In the genomic region with DNA sequence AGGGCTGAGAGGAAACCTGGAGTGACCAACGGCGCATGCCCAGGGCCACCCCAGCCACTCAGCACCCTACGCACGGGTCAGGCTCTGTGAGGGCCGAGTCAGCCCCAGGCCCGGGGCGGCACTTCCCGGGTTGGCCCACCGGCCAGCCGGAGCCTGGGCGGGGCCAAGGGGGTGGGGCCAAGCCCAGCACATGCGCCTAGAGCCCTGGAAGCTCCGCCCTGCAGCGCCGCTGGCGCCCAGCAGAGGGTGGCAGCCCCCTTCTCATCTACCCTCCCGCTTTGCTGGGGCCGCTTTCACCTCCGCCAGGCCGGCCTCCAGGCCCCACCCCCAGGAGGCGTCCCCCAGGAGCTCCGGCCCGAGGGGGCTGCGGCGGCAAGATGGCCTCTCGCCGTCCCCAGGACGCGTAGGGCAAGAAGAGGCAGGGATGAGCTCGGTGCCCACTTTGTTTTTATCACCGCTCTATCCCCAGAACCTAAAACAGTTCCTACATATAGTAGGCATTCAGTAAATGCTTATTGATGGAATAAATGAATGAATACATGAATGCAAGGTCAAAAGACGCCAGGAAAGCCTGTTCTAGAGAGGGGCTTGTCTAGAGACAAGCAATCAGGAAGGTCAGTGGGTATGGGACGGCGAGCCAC, we compare ENCODE assay signal across 8 cellular contexts. TPM values are rescaled to one million over a fixed set of nuclear protein-coding genes. Genes with fewer than 3 reads are reported as not detected.
A peak's percentile ranks its signal among the peaks of the same experiment; 100 is the strongest.
DNase-seq lines count a peak whose midpoint lies in the region; ATAC-seq and TF ChIP-seq lines count a peak whose summit lies in the region.

No MANE protein-coding gene starts in this region.

- H3K27ac Mint-ChIP-seq in progenitor cell of endocrine pancreas, result peak overlapping the region; percentile 85

- 5 to 11% (median 6%) methylated on average over 12 to 34 of the region's 34 CpGs for WGBS in adrenal gland, 4 donors

- TF ChIP-seq CTCF in GM12873 (IDR thresholded peaks at IDR 0.05; ENCODE audit: insufficient read depth, low read depth, low read length, missing control alignments) (peak; percentile 95), adrenal gland (IDR thresholded peaks at IDR 0.05) (peak; percentile 87 to 98 (median 94)), progenitor cell of endocrine pancreas (IDR thresholded peaks at IDR 0.05; ENCODE audit: unreplicated experiment) (peak; percentile 86), upper lobe of right lung (IDR thresholded peaks at IDR 0.05) (peak; percentile 98)

- H3K9me3 ChIP-seq in adrenal gland (replicated peaks in 1 of 3) (no peaks in the 10 kb centered on the region), upper lobe of right lung (no peaks in the 10 kb centered on the region)

- H3K27ac ChIP-seq in adrenal gland, result peak overlapping the region in 4 of 5 donors; percentile 25 to 79 (median 70)
- H3K27ac ChIP-seq in upper lobe of right lung, result peak overlapping the region; percentile 88

- ATAC-seq in HG02642 (IDR thresholded peaks at IDR 0.05; ENCODE audit: poor library complexity, unreplicated experiment) (peak; percentile 94), left cardiac atrium (peak; percentile 96 to 98), upper lobe of right lung (peak; percentile 97)

- H3K36me3 Mint-ChIP-seq in progenitor cell of endocrine pancreas (ENCODE audit: insufficient read depth), result no peaks in the 10 kb centered on the region

- TF ChIP-seq POLR2A in adrenal gland (IDR thresholded peaks at IDR 0.05), result peak in 1 of 2 donors; percentile 54

- H3K4me1 Mint-ChIP-seq in progenitor cell of endocrine pancreas (ENCODE audit: low read depth), result peaks cover 30% of the 10 kb centered on the region

- intact Hi-C loops in adrenal gland (cut with DNase I), result loop anchor here (5.0 to 10.0 kb wide), 2 partner anchors 33 to 136 kb away; a partner anchor contains a TSS
- intact Hi-C loops in left cardiac atrium (cut with DNase I), result loop anchor here (1.0 to 5.0 kb wide), 3 partner anchors 30 to 143 kb away; a partner anchor contains a TSS
- intact Hi-C loops in upper lobe of right lung (cut with DNase I), result loop anchor here (5.0 kb wide), 1 partner anchor 68 kb away; no protein-coding TSS in a partner anchor

- peak; percentile 40 for DNase-seq in NCI-H128 (lab: John Stamatoyannopoulos, UW; ENCODE audit: unreplicated experiment)
- peak; percentile 84 for DNase-seq in SW480 (ENCODE audit: low spot score)
- peak; percentile 93 to 97 (median 96) for DNase-seq in adrenal gland
- peak; percentile 96 for DNase-seq in left cardiac atrium
- peak; percentile 96 for DNase-seq in progenitor cell of endocrine pancreas (ENCODE audit: low spot score, unreplicated experiment)
- peak; percentile 98 for DNase-seq in upper lobe of right lung

- peak overlapping the region; percentile 76 for H3K4me3 Mint-ChIP-seq in progenitor cell of endocrine pancreas (ENCODE audit: low read depth)

- H3K27me3 Mint-ChIP-seq in progenitor cell of endocrine pancreas, result no peaks in the 10 kb centered on the region

- H3K27me3 ChIP-seq in adrenal gland (no peaks in the 10 kb centered on the region), upper lobe of right lung (no peaks in the 10 kb centered on the region)

- H3K4me1 ChIP-seq in adrenal gland (replicated peaks in 1 of 2), result peaks cover 11 to 62% of the 10 kb centered on the region in 2 donors
- H3K4me1 ChIP-seq in upper lobe of right lung, result peaks cover 45% of the 10 kb centered on the region

- no peaks in the 10 kb centered on the region for H3K9me3 Mint-ChIP-seq in progenitor cell of endocrine pancreas (ENCODE audit: low read depth)

- peak overlapping the region in 2 of 4 donors; percentile 29 to 55 for H3K4me3 ChIP-seq in adrenal gland
- peak overlapping the region; percentile 58 for H3K4me3 ChIP-seq in upper lobe of right lung

- H3K36me3 ChIP-seq in adrenal gland (replicated peaks in 1 of 2) (no peaks in the 10 kb centered on the region), upper lobe of right lung (no peaks in the 10 kb centered on the region)

RNA-seq across cellular contexts. Expression of a gene that starts 31.3 kb away (rescaled TPM):
- 10 to 100 TPM; 27.0 to 59.0 (median 40.9) TPM for total RNA-seq in adrenal gland
- polyA plus RNA-seq in adrenal gland, result 10 to 100 TPM; 24.7 to 95.6 (median 42.3) TPM
- 100 to 1,000 TPM; 179 to 190 TPM for total RNA-seq in left cardiac atrium
- 75.7 and 77.1 TPM in 2 replicates for total RNA-seq in progenitor cell of endocrine pancreas
- 51.0 TPM for total RNA-seq in upper lobe of right lung

Comparison
In these comparisons a context has a peak if more than half of its experiments do, and no peak if none do; other contexts are left out.
1. DNase-seq: peak in every context shown above with its lines; median percentile 98 in upper lobe of right lung; 96 in adrenal gland; 96 in left cardiac atrium; 96 in progenitor cell of endocrine pancreas; 84 in SW480; 40 in NCI-H128.